In genomic region chr16:68749424-68749823, GRCh38 we compare ENCODE assay signal across 15 cellular contexts. TPM values are rescaled to one million over a fixed set of nuclear protein-coding genes. Genes with fewer than 3 reads are reported as not detected.
DNase-seq lines count a peak whose midpoint lies in the region; ATAC-seq and TF ChIP-seq lines count a peak whose summit lies in the region.
"Had no signal": no experiment of that assay in that cellular context is flagged by ENCODE, and none has a peak within 500 bp of the region (broad histone marks: within the 10 kb centered on the region; RNA-seq: fewer than 3 reads in every experiment).

No MANE protein-coding gene starts in this region.

- no peaks in the 10 kb centered on the region for H3K9me3 Mint-ChIP-seq in immature natural killer cell

- in situ Hi-C loops in GM13977 (cut with MboI; ENCODE audit: low pct_unique_long_range_greater_than_20kb, low sequenced_read_pairs, unreplicated experiment), result no loop called here

- peaks cover 10 to 11% of the 10 kb centered on the region in 2 donors for H3K4me1 Mint-ChIP-seq in immature natural killer cell

- H3K27ac ChIP-seq in VCaP, result peak overlapping the region; percentile 18; the same call in 1 of the 2 replicates
- H3K27ac ChIP-seq: testis had no signal

- TF ChIP-seq CTCF in GM13977 (IDR thresholded peaks at IDR 0.05; ENCODE audit: extremely low read depth, insufficient read depth, missing control alignments), result peak; percentile 12
- peak; percentile 22; the same call in 1 of the 2 replicates for TF ChIP-seq CTCF in VCaP (conservative IDR thresholded peaks at IDR 0.05)

- H3K27me3 Mint-ChIP-seq in immature natural killer cell (ENCODE audit: low read depth in 3 of 3), result peaks cover 4 to 8% (median 5%) of the 10 kb centered on the region in 3 donors

- no peak overlapping the region for H3K4me3 Mint-ChIP-seq in immature natural killer cell

- DNase-seq in DMS53 (lab: John Stamatoyannopoulos, UW) (peak; percentile 53), GM13977 (ENCODE audit: low spot score) (no peak), left lobe of liver (ENCODE audit: low spot score) (no peak), immature natural killer cell (no peak), NCI-H1436 (lab: John Stamatoyannopoulos, UW) (no peak), AML-193 (lab: John Stamatoyannopoulos, UW) (no peak)
- DNase-seq in activated naive CD4-positive, alpha-beta T cell (lab: John Stamatoyannopoulos, UW), result no peak
- DNase-seq: left lung; NCI-H1930; NCI-H510A treated with DMSO at 0.1 percent for 48 hours; OCI-M1; stimulated activated CD4-positive, alpha-beta T cell treated with anti-CD3 and anti-CD28 coated beads, Interleukin-2, amount 100 ng/mL, for 48 hours; testis had no signal

- H3K36me3 Mint-ChIP-seq in immature natural killer cell, result no peaks in the 10 kb centered on the region

- no peak overlapping the region for H3K27ac Mint-ChIP-seq in immature natural killer cell

- ATAC-seq in left lobe of liver, result peak; percentile 57

RNA-seq across cellular contexts. Expression of gene CDH1, which starts 12.3 kb away (rescaled TPM):
- 115 TPM for total RNA-seq in left lobe of liver
- polyA plus RNA-seq in immature natural killer cell, result under 1 TPM in 1 of 3 donors, not detected in 2; 0.91 TPM
- total RNA-seq: H4 had no signal
